18 cellular contexts compared by ENCODE assay signal in genomic region chr15:73295630-73296286, GRCh38.
A peak's percentile ranks its signal among the peaks of the same experiment; 100 is the strongest.
DNase-seq lines count a peak whose midpoint lies in the region; ATAC-seq and TF ChIP-seq lines count a peak whose summit lies in the region.
"Had no signal": no experiment of that assay in that cellular context is flagged by ENCODE, and none has a peak within 500 bp of the region (broad histone marks: within the 10 kb centered on the region; RNA-seq: fewer than 3 reads in every experiment).

No MANE protein-coding gene starts in this region.

- CTCF ChIA-PET in mammary epithelial cell (lab: Charles Lee; ENCODE audit: low non-redundant PET): no interaction called here
- CTCF ChIA-PET in naive thymus-derived CD4-positive, alpha-beta T cell (lab: Charles Lee): no interaction called here

- POLR2A ChIA-PET in naive thymus-derived CD4-positive, alpha-beta T cell (lab: Charles Lee): no interaction called here

- no peaks in the 10 kb centered on the region for H4K20me1 ChIP-seq in GM23248 (ENCODE audit: insufficient read depth)
- no peaks in the 10 kb centered on the region for H4K20me1 ChIP-seq in mammary epithelial cell (ENCODE audit: insufficient read depth, low read length)

- BruUV-seq in mammary epithelial cell (replicated peaks; lab: Mats Ljungman, UMichigan): no TSS peak

- dilution Hi-C loops in mammary epithelial cell (cut with HindIII; ENCODE audit: low sequenced_read_pairs): no loop called here

- in situ Hi-C loops in GM23248 (cut with MboI) (no loop called here), mammary epithelial cell (cut with MboI; ENCODE audit: low sequenced_read_pairs in 2 of 2) (no loop called here)

- H3K4me2 ChIP-seq in GM23248 (ENCODE audit: unreplicated experiment): no peak overlapping the region
- H3K4me2 ChIP-seq in mammary epithelial cell (ENCODE audit: insufficient read depth, low read depth, low read length): no peak overlapping the region

- TF ChIP-seq CTCF in mammary epithelial cell (conservative IDR thresholded peaks at IDR 0.05 in 1 of 2, IDR thresholded peaks at IDR 0.05 in 1 of 2; ENCODE audit: extremely low read depth in 1 of 2, insufficient read depth in 1 of 2, low read depth in 1 of 2, low read length in 2 of 2): no peak
- TF ChIP-seq CTCF in WERI-Rb-1 (IDR thresholded peaks at IDR 0.05; ENCODE audit: low read depth, low read length): no peak

- H3K9me2 ChIP-seq in GM23248 (ENCODE audit: insufficient read depth): no peaks in the 10 kb centered on the region

- H3K36me3 Mint-ChIP-seq in naive thymus-derived CD4-positive, alpha-beta T cell: peaks cover 0 to 17% (median 0%) of the 10 kb centered on the region in 5 donors

- no peaks in the 10 kb centered on the region for H3K27me3 Mint-ChIP-seq in naive thymus-derived CD4-positive, alpha-beta T cell
- H3K27me3 Mint-ChIP-seq: activated naive CD4-positive, alpha-beta T cell treated with anti-CD3 and anti-CD28 coated beads, Interleukin-2, amount 50 U/mL, for 24 hours; activated T-cell treated with anti-CD3 and anti-CD28 coated beads, Interleukin-2, amount 50 U/mL, for 24 hours; central memory CD8-positive, alpha-beta T cell had no signal

- H2AFZ ChIP-seq in GM23248 (no peak overlapping the region), mammary epithelial cell (ENCODE audit: low read depth, low read length) (no peak overlapping the region)

- ATAC-seq in naive thymus-derived CD4-positive, alpha-beta T cell: peak; percentile 64
- ATAC-seq in GM21423 (IDR thresholded peaks at IDR 0.05; ENCODE audit: unreplicated experiment): no peak
- no peak for ATAC-seq in HG03432 (IDR thresholded peaks at IDR 0.05; ENCODE audit: unreplicated experiment)

- H3K9ac ChIP-seq in GM23248 (no peak overlapping the region), mammary epithelial cell (ENCODE audit: insufficient read depth, low read length) (no peak overlapping the region)

- H3K9me3 Mint-ChIP-seq in naive thymus-derived CD4-positive, alpha-beta T cell: no peaks in the 10 kb centered on the region
- H3K9me3 Mint-ChIP-seq: activated naive CD4-positive, alpha-beta T cell treated with anti-CD3 and anti-CD28 coated beads, Interleukin-2, amount 50 U/mL, for 24 hours; activated T-cell treated with anti-CD3 and anti-CD28 coated beads, Interleukin-2, amount 50 U/mL, for 24 hours; central memory CD8-positive, alpha-beta T cell; nephron had no signal

- no peaks in the 10 kb centered on the region for H3K79me2 ChIP-seq in GM23248 (ENCODE audit: insufficient read depth)
- no peaks in the 10 kb centered on the region for H3K79me2 ChIP-seq in mammary epithelial cell (ENCODE audit: insufficient read depth, low read length)

- WGBS in GM23248 (ENCODE audit: low coverage in 1 of 2, low lambda C conversion rate in 2 of 2, missing lambda C conversion rate in 2 of 2), 2 experiments: 80% methylated on average over 6 of the region's 6 CpGs
- 84% methylated on average over 6 of the region's 6 CpGs for WGBS in mammary epithelial cell (ENCODE audit: low coverage, missing lambda C conversion rate)

- H3K4me1 ChIP-seq in GM23248 (ENCODE audit: insufficient read depth): no peaks in the 10 kb centered on the region
- H3K4me1 ChIP-seq in mammary epithelial cell (ENCODE audit: insufficient read depth, low read length): no peaks in the 10 kb centered on the region
- no peaks in the 10 kb centered on the region for H3K4me1 ChIP-seq in naive thymus-derived CD4-positive, alpha-beta T cell (ENCODE audit: control insufficient read depth in 2 of 2, insufficient read depth in 2 of 2, low read length in 2 of 2)

- H3K27ac Mint-ChIP-seq in naive thymus-derived CD4-positive, alpha-beta T cell: no peak overlapping the region
- H3K27ac Mint-ChIP-seq: activated naive CD4-positive, alpha-beta T cell treated with anti-CD3 and anti-CD28 coated beads, Interleukin-2, amount 50 U/mL, for 24 hours; activated T-cell treated with anti-CD3 and anti-CD28 coated beads, Interleukin-2, amount 50 U/mL, for 24 hours; nephron had no signal

- no peak overlapping the region for H3K4me3 Mint-ChIP-seq in naive thymus-derived CD4-positive, alpha-beta T cell
- H3K4me3 Mint-ChIP-seq: activated naive CD4-positive, alpha-beta T cell treated with anti-CD3 and anti-CD28 coated beads, Interleukin-2, amount 50 U/mL, for 24 hours; activated T-cell treated with anti-CD3 and anti-CD28 coated beads, Interleukin-2, amount 50 U/mL, for 24 hours; central memory CD8-positive, alpha-beta T cell; nephron had no signal

- H3K36me3 ChIP-seq in GM23248 (ENCODE audit: low read depth) (no peaks in the 10 kb centered on the region), mammary epithelial cell (ENCODE audit: insufficient read depth, low read length) (no peaks in the 10 kb centered on the region), WERI-Rb-1 (peaks cover 77% of the 10 kb centered on the region)
- H3K36me3 ChIP-seq in naive thymus-derived CD4-positive, alpha-beta T cell (ENCODE audit: control insufficient read depth in 2 of 3, insufficient read depth in 3 of 3, low read length in 3 of 3): peaks cover 0 to 6% (median 0%) of the 10 kb centered on the region in 3 experiments

- intact Hi-C loops in mammary epithelial cell (cut with micrococcal nuclease): no loop called here
- intact Hi-C loops in naive thymus-derived CD4-positive, alpha-beta T cell (cut with micrococcal nuclease): no loop called here

- DNase-seq in GM23248 (peak; percentile 20), NOMO-1 treated with DMSO at 0.1 percent for 48 hours (lab: John Stamatoyannopoulos, UW; ENCODE audit: unreplicated experiment) (peak; percentile 90), mammary epithelial cell (peak; percentile 28), cerebellum (ENCODE audit: low spot score) (no peak), WERI-Rb-1 (no peak)
- DNase-seq in naive thymus-derived CD4-positive, alpha-beta T cell: no peak
- DNase-seq: activated CD4-positive, alpha-beta T cell treated with anti-CD3 and anti-CD28 coated beads, Interleukin-2, amount 50 U/mL, for 1 hour; activated T-cell treated with anti-CD3 and anti-CD28 coated beads, Interleukin-2, amount 50 U/mL, for 24 hours; KBM-7; NCI-H1436 treated with DMSO at 0.1 percent for 48 hours; NCI-H524; T-helper 9 cell had no signal

- H3K9me3 ChIP-seq in GM23248 (ENCODE audit: low read depth): no peaks in the 10 kb centered on the region
- H3K9me3 ChIP-seq in mammary epithelial cell (replicated peaks; ENCODE audit: insufficient read depth, low read length): no peaks in the 10 kb centered on the region
- no peaks in the 10 kb centered on the region for H3K9me3 ChIP-seq in naive thymus-derived CD4-positive, alpha-beta T cell (ENCODE audit: control insufficient read depth in 2 of 3, low read length in 3 of 3)
- H3K9me3 ChIP-seq in WERI-Rb-1 (ENCODE audit: severe bottlenecking): no peaks in the 10 kb centered on the region

- no peak overlapping the region for H3K4me3 ChIP-seq in GM23248
- no peak overlapping the region for H3K4me3 ChIP-seq in mammary epithelial cell (replicated peaks in 1 of 3; ENCODE audit: insufficient read depth in 1 of 3, low read depth in 2 of 3, low read length in 3 of 3)
- H3K4me3 ChIP-seq in naive thymus-derived CD4-positive, alpha-beta T cell (ENCODE audit: low read length): no peak overlapping the region
- H3K4me3 ChIP-seq in WERI-Rb-1 (ENCODE audit: low read depth, low read length): no peak overlapping the region
- H3K4me3 ChIP-seq: lung had no signal

- no peaks in the 10 kb centered on the region for H3K4me1 Mint-ChIP-seq in naive thymus-derived CD4-positive, alpha-beta T cell
- H3K4me1 Mint-ChIP-seq: activated naive CD4-positive, alpha-beta T cell treated with anti-CD3 and anti-CD28 coated beads, Interleukin-2, amount 50 U/mL, for 24 hours; central memory CD8-positive, alpha-beta T cell; nephron had no signal

- no peaks in the 10 kb centered on the region for H3F3A ChIP-seq in GM23248 (ENCODE audit: insufficient read depth)

- H3K27ac ChIP-seq in GM23248 (no peak overlapping the region), mammary epithelial cell (ENCODE audit: insufficient read depth, low read depth, low read length) (no peak overlapping the region), WERI-Rb-1 (no peak overlapping the region)
- no peak overlapping the region for H3K27ac ChIP-seq in naive thymus-derived CD4-positive, alpha-beta T cell (ENCODE audit: low read depth, low read length)

- no peaks in the 10 kb centered on the region for H3K27me3 ChIP-seq in GM23248 (replicated peaks; ENCODE audit: insufficient read depth)
- no peaks in the 10 kb centered on the region for H3K27me3 ChIP-seq in mammary epithelial cell (ENCODE audit: insufficient read depth, low read length)
- no peaks in the 10 kb centered on the region for H3K27me3 ChIP-seq in naive thymus-derived CD4-positive, alpha-beta T cell (ENCODE audit: control insufficient read depth in 2 of 2, insufficient read depth in 2 of 2, low read length in 2 of 2)
- H3K27me3 ChIP-seq in WERI-Rb-1 (ENCODE audit: insufficient read depth, low read depth, severe bottlenecking): no peaks in the 10 kb centered on the region

Comparison
In these comparisons a context has a peak if more than half of its experiments do, and no peak if none do; other contexts are left out.
1. DNase-seq: peak in GM23248 (single experiment), NOMO-1 treated with DMSO at 0.1 percent for 48 hours (single experiment) and mammary epithelial cell (single experiment); none in naive thymus-derived CD4-positive, alpha-beta T cell (0 of 9), cerebellum (single experiment) and WERI-Rb-1 (single experiment).